In genomic region chr15:82045179-82045891, GRCh38 we compare ENCODE assay signal across 8 cellular contexts. TPM values are rescaled to one million over a fixed set of nuclear protein-coding genes. Genes with fewer than 3 reads are reported as not detected.
DNase-seq lines count a peak whose midpoint lies in the region; ATAC-seq and TF ChIP-seq lines count a peak whose summit lies in the region.

No MANE protein-coding gene starts in this region.

- H3K9me2 ChIP-seq in DOHH2 (replicated peaks; ENCODE audit: control insufficient read depth, low read length), result no peaks in the 10 kb centered on the region

- peaks cover 35% of the 10 kb centered on the region for H3K27me3 Mint-ChIP-seq in activated T-helper 2 cell treated with anti-CD3 and anti-CD28 coated beads, Interferon-gamma antibody, Interleukin-2, Interleukin-4, amounts not matched to agents 10 μg/mL and 5 μg/mL and 100 μg/mL, durations not matched to agents 14 hours and 24 hours and 36 hours (ENCODE audit: low read depth)

- peaks cover 10% of the 10 kb centered on the region; the same call in 1 of the 2 replicates for H3F3A ChIP-seq in DOHH2 (ENCODE audit: control insufficient read depth, insufficient read depth)

- DNase-seq in NB4 (ENCODE audit: low read depth), result peak; percentile 58
- no peak for DNase-seq in activated T-helper 2 cell treated with anti-CD3 and anti-CD28 coated beads, Interferon-gamma antibody, Interleukin-2, Interleukin-4, amounts not matched to agents 10 μg/mL and 5 μg/mL and 100 μg/mL, durations not matched to agents 14 hours and 24 hours and 36 hours (ENCODE audit: low spot score)
- peak; percentile 30 for DNase-seq in germinal center (ENCODE audit: low spot score)
- no peak for DNase-seq in NCI-H446 treated with DMSO at 0.1 percent for 48 hours (lab: John Stamatoyannopoulos, UW)

- peaks cover 7% of the 10 kb centered on the region for H3K4me1 Mint-ChIP-seq in activated T-helper 2 cell treated with anti-CD3 and anti-CD28 coated beads, Interferon-gamma antibody, Interleukin-2, Interleukin-4, amounts not matched to agents 10 μg/mL and 5 μg/mL and 100 μg/mL, durations not matched to agents 14 hours and 24 hours and 36 hours (ENCODE audit: low read depth)

- peak; percentile 18 for ATAC-seq in GM21529 (IDR thresholded peaks at IDR 0.05; ENCODE audit: unreplicated experiment)
- no peak for ATAC-seq in GM21737 (IDR thresholded peaks at IDR 0.05; ENCODE audit: unreplicated experiment)

- H3K36me3 Mint-ChIP-seq in activated T-helper 2 cell treated with anti-CD3 and anti-CD28 coated beads, Interferon-gamma antibody, Interleukin-2, Interleukin-4, amounts not matched to agents 10 μg/mL and 5 μg/mL and 100 μg/mL, durations not matched to agents 14 hours and 24 hours and 36 hours (ENCODE audit: low read depth), result no peaks in the 10 kb centered on the region

- TF ChIP-seq POLR2A in NB4 (IDR thresholded peaks at IDR 0.05; ENCODE audit: extremely low read depth, insufficient read length), result no peak

- H3K4me1 ChIP-seq in DOHH2 (ENCODE audit: control insufficient read depth, low read length) (peaks cover 7% of the 10 kb centered on the region), neuron (ENCODE audit: insufficient read depth, low read length) (peaks cover 21% of the 10 kb centered on the region)

- no peaks in the 10 kb centered on the region for H3K9me3 Mint-ChIP-seq in activated T-helper 2 cell treated with anti-CD3 and anti-CD28 coated beads, Interferon-gamma antibody, Interleukin-2, Interleukin-4, amounts not matched to agents 10 μg/mL and 5 μg/mL and 100 μg/mL, durations not matched to agents 14 hours and 24 hours and 36 hours

- H3K27me3 ChIP-seq in DOHH2 (ENCODE audit: control insufficient read depth, low read length) (peaks cover 11% of the 10 kb centered on the region; the same call in 1 of the 2 replicates), neuron (ENCODE audit: insufficient read depth, low read length) (no peaks in the 10 kb centered on the region)

- TF ChIP-seq CTCF in DOHH2 (IDR thresholded peaks at IDR 0.05; ENCODE audit: low read depth, low read length, poor library complexity, severe bottlenecking) (no peak), NB4 (IDR thresholded peaks at IDR 0.05; ENCODE audit: low read depth, low read length) (no peak)

- H3K4me3 Mint-ChIP-seq in activated T-helper 2 cell treated with anti-CD3 and anti-CD28 coated beads, Interferon-gamma antibody, Interleukin-2, Interleukin-4, amounts not matched to agents 10 μg/mL and 5 μg/mL and 100 μg/mL, durations not matched to agents 14 hours and 24 hours and 36 hours (ENCODE audit: low read depth), result peak overlapping the region; percentile 83

- H3K27ac ChIP-seq in DOHH2 (ENCODE audit: low read depth, low read length), result peak overlapping the region; percentile 46

- intact Hi-C loops in activated T-helper 2 cell treated with anti-CD3 and anti-CD28 coated beads, Interferon-gamma antibody, Interleukin-2, Interleukin-4, amounts not matched to agents 10 μg/mL and 5 μg/mL and 100 μg/mL, durations not matched to agents 14 hours and 24 hours and 36 hours (cut with micrococcal nuclease), result loop anchor here (5.0 to 10.0 kb wide), 4 partner anchors 563 to 1053 kb away; no protein-coding TSS in a partner anchor

- H3K4me2 ChIP-seq in DOHH2 (ENCODE audit: low read length), result peak overlapping the region; percentile 81

- H3K4me3 ChIP-seq in DOHH2 (ENCODE audit: low read length) (peak overlapping the region; percentile 93), NB4 (ENCODE audit: low read depth, low read length) (peak overlapping the region; percentile 57), neuron (ENCODE audit: low read length) (peak overlapping the region; percentile 97)

- peaks cover 12% of the 10 kb centered on the region; the same call in 1 of the 2 replicates for H3K36me3 ChIP-seq in DOHH2 (ENCODE audit: control insufficient read depth, low read length)
- peaks cover 22% of the 10 kb centered on the region for H3K36me3 ChIP-seq in neuron (ENCODE audit: insufficient read depth, low read length)

- no peaks in the 10 kb centered on the region; the same call in 1 of the 2 replicates for H4K20me1 ChIP-seq in DOHH2 (ENCODE audit: control insufficient read depth, insufficient read depth, low read depth, low read length)

- H3K9me3 ChIP-seq in DOHH2 (ENCODE audit: control insufficient read depth, insufficient read depth, low read length) (no peaks in the 10 kb centered on the region), neuron (ENCODE audit: low read length) (peaks cover 6% of the 10 kb centered on the region)

- no peak overlapping the region for H2AFZ ChIP-seq in neuron (ENCODE audit: low read depth, low read length)

- H3K27ac Mint-ChIP-seq in activated T-helper 2 cell treated with anti-CD3 and anti-CD28 coated beads, Interferon-gamma antibody, Interleukin-2, Interleukin-4, amounts not matched to agents 10 μg/mL and 5 μg/mL and 100 μg/mL, durations not matched to agents 14 hours and 24 hours and 36 hours, result no peak overlapping the region

- H3K79me2 ChIP-seq in DOHH2 (ENCODE audit: control insufficient read depth, low read length), result peaks cover 22% of the 10 kb centered on the region

RNA-seq across cellular contexts. Expression of gene MEX3B, which starts 0.5 kb away (rescaled TPM):
- 1.6 and 1.8 TPM in 2 replicates for total RNA-seq in activated T-helper 2 cell treated with anti-CD3 and anti-CD28 coated beads, Interferon-gamma antibody, Interleukin-2, Interleukin-4, amounts not matched to agents 10 μg/mL and 5 μg/mL and 100 μg/mL, durations not matched to agents 14 hours and 24 hours and 36 hours

Comparison
In these comparisons a context has a peak if more than half of its experiments do, and no peak if none do; other contexts are left out.
1. DNase-seq: peak in NB4 (single experiment) and germinal center (single experiment); none in activated T-helper 2 cell treated with anti-CD3 and anti-CD28 coated beads, Interferon-gamma antibody, Interleukin-2, Interleukin-4, amounts not matched to agents 10 μg/mL and 5 μg/mL and 100 μg/mL, durations not matched to agents 14 hours and 24 hours and 36 hours (single experiment) and NCI-H446 treated with DMSO at 0.1 percent for 48 hours (single experiment).
2. Peak in every context shown above with its lines, with median percentiles within 50 percentile points of each other: H3K4me3 ChIP-seq.